Comparison of ENCODE assay signal across 7 cellular contexts in the genomic region with DNA sequence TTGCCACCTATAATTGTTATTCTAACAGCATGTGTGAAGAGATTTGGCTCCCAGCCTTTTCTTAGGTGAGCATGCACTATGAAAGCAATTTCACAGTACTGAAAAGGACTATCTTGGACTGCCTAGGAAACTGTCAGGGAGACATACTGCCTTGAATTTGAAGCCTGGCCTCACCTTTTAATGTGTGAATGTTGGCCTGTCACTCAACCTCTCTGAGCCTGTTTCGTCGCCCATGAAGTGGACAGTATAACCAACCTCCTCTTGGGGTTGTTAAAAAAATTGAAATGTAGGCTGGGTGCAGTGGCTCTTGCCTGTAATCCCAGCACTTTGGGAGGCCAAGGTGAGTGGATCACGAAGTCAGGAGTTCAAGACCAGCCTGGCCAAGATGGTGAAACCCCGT.
"Had no signal": no experiment of that assay in that cellular context is flagged by ENCODE, and none has a peak within 500 bp of the region (broad histone marks: within the 10 kb centered on the region; RNA-seq: fewer than 3 reads in every experiment).

No MANE protein-coding gene starts in this region.

- H3K9me3 ChIP-seq: HAP-1 had no signal

- H3K4me2 ChIP-seq: GM23338, KMS-11 had no signal

- DNase-seq: H7, IMR-90, KBM-7 had no signal

- H3K36me3 ChIP-seq: HAP-1 had no signal

- H3K27ac ChIP-seq: KMS-11 had no signal

- FAIRE-seq: HTR-8/SVneo had no signal

- H3K9ac ChIP-seq: KMS-11 had no signal

- H3K4me3 ChIP-seq: GM23338, HAP-1 had no signal
